8 cellular contexts compared by ENCODE assay signal in genomic region chr15:72782274-72782992, GRCh38. TPM values are rescaled to one million over a fixed set of nuclear protein-coding genes. Genes with fewer than 3 reads are reported as not detected.
DNase-seq lines count a peak whose midpoint lies in the region; ATAC-seq lines count a peak whose summit lies in the region.

No MANE protein-coding gene starts in this region.

- H3K4me3 ChIP-seq in iPS-18c (ENCODE audit: insufficient read depth, low read depth, low read length) (peak overlapping the region; percentile 98), subcutaneous abdominal adipose tissue (ENCODE audit: low read depth in 1 of 5, low read length in 5 of 5) (peak overlapping the region; percentile 88 to 99 (median 95))

- H3K4me1 Mint-ChIP-seq in T-helper 1 cell treated with Interleukin-12 subunit alpha and Interleukin-12 subunit beta and Interleukin-4 antibody, amounts not matched to agents 30 μg/mL and 1 μg/mL, for 36 hours (ENCODE audit: low read depth) = peaks cover 51% of the 10 kb centered on the region
- peaks cover 57% of the 10 kb centered on the region for H3K4me1 Mint-ChIP-seq in activated CD8-positive, alpha-beta T cell treated with anti-CD3 and anti-CD28 coated beads, Interleukin-2, amount 10 ng/mL, durations not matched to agents 7 days and 5 days (ENCODE audit: low read depth)

- H3K9me3 Mint-ChIP-seq in T-helper 1 cell treated with Interleukin-12 subunit alpha and Interleukin-12 subunit beta and Interleukin-4 antibody, amounts not matched to agents 30 μg/mL and 1 μg/mL, for 36 hours = no peaks in the 10 kb centered on the region
- H3K9me3 Mint-ChIP-seq in activated CD8-positive, alpha-beta T cell treated with anti-CD3 and anti-CD28 coated beads, Interleukin-2, amount 10 ng/mL, durations not matched to agents 7 days and 5 days (ENCODE audit: insufficient read depth) = no peaks in the 10 kb centered on the region

- no peaks in the 10 kb centered on the region for H3K27me3 ChIP-seq in subcutaneous abdominal adipose tissue (ENCODE audit: control insufficient read depth in 5 of 5, insufficient read depth in 4 of 5, low read length in 5 of 5)

- H3K36me3 Mint-ChIP-seq in T-helper 1 cell treated with Interleukin-12 subunit alpha and Interleukin-12 subunit beta and Interleukin-4 antibody, amounts not matched to agents 30 μg/mL and 1 μg/mL, for 36 hours (ENCODE audit: low read depth) = peaks cover 32% of the 10 kb centered on the region
- peaks cover 41% of the 10 kb centered on the region for H3K36me3 Mint-ChIP-seq in activated CD8-positive, alpha-beta T cell treated with anti-CD3 and anti-CD28 coated beads, Interleukin-2, amount 10 ng/mL, durations not matched to agents 7 days and 5 days (ENCODE audit: low read depth)

- CTCF ChIA-PET in activated CD8-positive, alpha-beta T cell treated with anti-CD3 and anti-CD28 coated beads, Interleukin-2, amount 10 ng/mL, durations not matched to agents 7 days and 5 days (lab: Charles Lee) = interaction anchor here (1.3 to 1.9 kb wide), 3 partner anchors 42 to 60 kb away, joined by 3 to 9 read pairs (median 4); no protein-coding TSS in a partner anchor

- H3K27ac ChIP-seq in subcutaneous abdominal adipose tissue (ENCODE audit: low read depth, low read length) = peak overlapping the region; percentile 94

- H3K27me3 Mint-ChIP-seq in T-helper 1 cell treated with Interleukin-12 subunit alpha and Interleukin-12 subunit beta and Interleukin-4 antibody, amounts not matched to agents 30 μg/mL and 1 μg/mL, for 36 hours (ENCODE audit: low read depth) = no peaks in the 10 kb centered on the region
- H3K27me3 Mint-ChIP-seq in activated CD8-positive, alpha-beta T cell treated with anti-CD3 and anti-CD28 coated beads, Interleukin-2, amount 10 ng/mL, durations not matched to agents 7 days and 5 days (ENCODE audit: low read depth) = no peaks in the 10 kb centered on the region

- POLR2A ChIA-PET in activated CD8-positive, alpha-beta T cell treated with anti-CD3 and anti-CD28 coated beads, Interleukin-2, amount 10 ng/mL, durations not matched to agents 7 days and 5 days (lab: Charles Lee) = interaction anchor here (0.6 to 1.5 kb wide), 4 partner anchors 9 to 850 kb away, joined by 3 to 6 read pairs (median 4); no protein-coding TSS in a partner anchor

- H3K36me3 ChIP-seq in subcutaneous abdominal adipose tissue (ENCODE audit: control insufficient read depth in 5 of 5, insufficient read depth in 5 of 5, low read length in 5 of 5) = peaks cover 3 to 11% (median 7%) of the 10 kb centered on the region in 5 donors

- H3K27ac Mint-ChIP-seq in T-helper 1 cell treated with Interleukin-12 subunit alpha and Interleukin-12 subunit beta and Interleukin-4 antibody, amounts not matched to agents 30 μg/mL and 1 μg/mL, for 36 hours = peak overlapping the region; percentile 98
- peak overlapping the region; percentile 95 for H3K27ac Mint-ChIP-seq in activated CD8-positive, alpha-beta T cell treated with anti-CD3 and anti-CD28 coated beads, Interleukin-2, amount 10 ng/mL, durations not matched to agents 7 days and 5 days

- peak overlapping the region; percentile 69 to 97 (median 95) for H3K9ac ChIP-seq in subcutaneous abdominal adipose tissue (ENCODE audit: low read length in 5 of 5)

- peak overlapping the region; percentile 93 for H3K4me3 Mint-ChIP-seq in T-helper 1 cell treated with Interleukin-12 subunit alpha and Interleukin-12 subunit beta and Interleukin-4 antibody, amounts not matched to agents 30 μg/mL and 1 μg/mL, for 36 hours
- peak overlapping the region; percentile 86 for H3K4me3 Mint-ChIP-seq in activated CD8-positive, alpha-beta T cell treated with anti-CD3 and anti-CD28 coated beads, Interleukin-2, amount 10 ng/mL, durations not matched to agents 7 days and 5 days

- no peak for ATAC-seq in activated CD8-positive, alpha-beta T cell treated with anti-CD3 and anti-CD28 coated beads, Interleukin-2, amount 10 ng/mL, durations not matched to agents 7 days and 5 days
- no peak for ATAC-seq in GM18517 (IDR thresholded peaks at IDR 0.05; ENCODE audit: unreplicated experiment)

- no peaks in the 10 kb centered on the region for H3K9me3 ChIP-seq in iPS-18c (ENCODE audit: control insufficient read depth, insufficient read depth, low read length)
- no peaks in the 10 kb centered on the region for H3K9me3 ChIP-seq in subcutaneous abdominal adipose tissue (ENCODE audit: control insufficient read depth in 5 of 5, low read length in 5 of 5)

- H3K4me1 ChIP-seq in subcutaneous abdominal adipose tissue (ENCODE audit: control insufficient read depth in 5 of 5, insufficient read depth in 5 of 5, low read length in 5 of 5) = peaks cover 11 to 45% (median 33%) of the 10 kb centered on the region in 5 donors

- no peak for DNase-seq in T-helper 1 cell
- no peak for DNase-seq in activated CD8-positive, alpha-beta T cell treated with anti-CD3 and anti-CD28 coated beads, Interleukin-2, amount 10 ng/mL, durations not matched to agents 7 days and 5 days
- no peak for DNase-seq in NCI-H524 (lab: John Stamatoyannopoulos, UW)
- no peak for DNase-seq in stimulated activated CD4-positive, alpha-beta T cell treated with anti-CD3 and anti-CD28 coated beads, Interleukin-4, amount 100 ng/mL, for 4 hours

RNA-seq across cellular contexts. Expression of gene ADPGK, which starts 1.1 kb away (rescaled TPM):
- 10 to 100 TPM; 69.3 to 76.2 TPM for total RNA-seq in activated CD8-positive, alpha-beta T cell treated with anti-CD3 and anti-CD28 coated beads, Interleukin-2, amount 10 ng/mL, durations not matched to agents 7 days and 5 days
